23 cellular contexts compared by ENCODE assay signal in the genomic region with DNA sequence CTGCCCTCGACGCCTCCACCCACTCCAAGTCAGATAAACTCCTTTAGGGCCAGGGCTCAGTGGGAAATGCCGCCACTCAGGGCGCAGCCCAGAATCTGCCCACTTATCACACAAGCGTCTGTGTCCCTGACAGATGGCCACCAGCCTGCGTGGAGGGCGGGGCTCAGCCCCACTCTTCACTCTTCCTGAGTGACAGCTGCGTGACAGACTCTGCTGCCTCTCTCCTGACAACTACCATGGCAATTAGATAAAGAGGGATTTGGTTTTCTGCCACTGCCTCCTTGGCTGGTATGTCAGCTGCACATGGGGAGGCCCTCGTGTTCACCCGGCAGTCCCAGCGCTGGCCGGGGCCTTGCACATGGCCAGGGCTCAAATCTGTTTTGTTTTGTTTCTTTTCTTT.
DNase-seq lines count a peak whose midpoint lies in the region; ATAC-seq, FAIRE-seq and TF ChIP-seq lines count a peak whose summit lies in the region.
"Had no signal": no experiment of that assay in that cellular context is flagged by ENCODE, and none has a peak within 500 bp of the region (broad histone marks: within the 10 kb centered on the region; RNA-seq: fewer than 3 reads in every experiment).

No MANE protein-coding gene starts in this region.

- H2AFZ ChIP-seq in HepG2 (ENCODE audit: low read length), result no peak overlapping the region

- H3K9me3 ChIP-seq in HepG2 (ENCODE audit: low read length), result no peaks in the 10 kb centered on the region
- no peaks in the 10 kb centered on the region for H3K9me3 ChIP-seq in right lobe of liver
- no peaks in the 10 kb centered on the region for H3K9me3 ChIP-seq in WERI-Rb-1 (ENCODE audit: severe bottlenecking)
- H3K9me3 ChIP-seq: Peyer's patch, upper lobe of left lung had no signal

- no peak for ATAC-seq in HepG2
- ATAC-seq in right lobe of liver, result no peak
- peak; percentile 93 for ATAC-seq in left ventricle myocardium superior

- POLR2A ChIA-PET in HepG2 (lab: Yijun Ruan, JAX), result no interaction called here

- H3K4me2 ChIP-seq in HepG2 (ENCODE audit: low read depth, low read length), result no peak overlapping the region

- TF ChIP-seq RAD21 in HepG2 (CRISPR knock-in tag; IDR thresholded peaks at IDR 0.05), result no peak

- peaks cover 7% of the 10 kb centered on the region; the same call in 1 of the 2 replicates for H3K4me1 ChIP-seq in HepG2 (ENCODE audit: insufficient read depth, low read length)
- peaks cover 0 to 10% (median 3%) of the 10 kb centered on the region in 4 donors for H3K4me1 ChIP-seq in right lobe of liver
- H3K4me1 ChIP-seq: Peyer's patch had no signal

- H3K27ac ChIP-seq in HepG2 (ENCODE audit: extremely low read length, insufficient read depth, low read length) (no peak overlapping the region), right lobe of liver (no peak overlapping the region), WERI-Rb-1 (peak overlapping the region; percentile 43)
- H3K27ac ChIP-seq: Peyer's patch, upper lobe of left lung had no signal

- FAIRE-seq in HepG2 (lab: Jason Lieb, UNC), result no peak
- FAIRE-seq: GM19239, TTC549 had no signal

- no peaks in the 10 kb centered on the region for H3K9me3 Mint-ChIP-seq in activated T-helper 2 cell treated with anti-CD3 and anti-CD28 coated beads, Interferon-gamma antibody, Interleukin-2, Interleukin-4, amounts not matched to agents 10 μg/mL and 5 μg/mL and 100 μg/mL, durations not matched to agents 14 hours and 24 hours and 36 hours
- H3K9me3 Mint-ChIP-seq: CD8-positive, alpha-beta memory T cell had no signal

- H3K36me3 Mint-ChIP-seq in activated T-helper 2 cell treated with anti-CD3 and anti-CD28 coated beads, Interferon-gamma antibody, Interleukin-2, Interleukin-4, amounts not matched to agents 10 μg/mL and 5 μg/mL and 100 μg/mL, durations not matched to agents 14 hours and 24 hours and 36 hours (ENCODE audit: low read depth), result no peaks in the 10 kb centered on the region
- H3K36me3 Mint-ChIP-seq: CD8-positive, alpha-beta memory T cell had no signal

- H3K36me3 ChIP-seq in HepG2 (replicated peaks in 1 of 2; ENCODE audit: control insufficient read depth in 1 of 2, insufficient read depth in 2 of 2, low read length in 2 of 2) (no peaks in the 10 kb centered on the region), right lobe of liver (no peaks in the 10 kb centered on the region), WERI-Rb-1 (no peaks in the 10 kb centered on the region)
- H3K36me3 ChIP-seq: Peyer's patch, upper lobe of left lung had no signal

- DNase-seq in HepG2 (ENCODE audit: low spot score), result no peak
- no peak for DNase-seq in right lobe of liver
- DNase-seq in WERI-Rb-1, result peak; percentile 91
- DNase-seq in left ventricle myocardium superior, result peak; percentile 84
- no peak for DNase-seq in iPS-NIHi7 (ENCODE audit: extremely low spot score)
- no peak for DNase-seq in AG08396 (ENCODE audit: low spot score)
- no peak for DNase-seq in activated T-helper 2 cell treated with anti-CD3 and anti-CD28 coated beads, Interferon-gamma antibody, Interleukin-2, Interleukin-4, amounts not matched to agents 10 μg/mL and 5 μg/mL and 100 μg/mL, durations not matched to agents 14 hours and 24 hours and 36 hours (ENCODE audit: low spot score)
- no peak for DNase-seq in middle frontal gyrus (ENCODE audit: extremely low spot score, low spot score)
- DNase-seq: activated CD4-positive, alpha-beta T cell treated with anti-CD3 and anti-CD28 coated beads, Interleukin-2, amount 50 U/mL, for 1 hour; activated naive CD4-positive, alpha-beta T cell treated with Interleukin-2 at 50 U/mL for 16 hours; CD8-positive, alpha-beta memory T cell; H7; hippocampal formation; IMR-90; kidney glomerular epithelial cell; MM.1S; NCI-H1930; NCI-H774; nucleus accumbens; Peyer's patch had no signal

- no peak overlapping the region for H3K27ac Mint-ChIP-seq in activated T-helper 2 cell treated with anti-CD3 and anti-CD28 coated beads, Interferon-gamma antibody, Interleukin-2, Interleukin-4, amounts not matched to agents 10 μg/mL and 5 μg/mL and 100 μg/mL, durations not matched to agents 14 hours and 24 hours and 36 hours
- H3K27ac Mint-ChIP-seq: CD8-positive, alpha-beta memory T cell had no signal

- no peak overlapping the region for H3K4me3 ChIP-seq in HepG2 (replicated peaks in 1 of 3; ENCODE audit: insufficient read depth in 1 of 3, low read depth in 2 of 3, low read length in 3 of 3)
- no peak overlapping the region for H3K4me3 ChIP-seq in right lobe of liver
- H3K4me3 ChIP-seq in WERI-Rb-1 (ENCODE audit: low read depth, low read length), result no peak overlapping the region
- H3K4me3 ChIP-seq: Peyer's patch, upper lobe of left lung had no signal

- no peaks in the 10 kb centered on the region for H3K4me1 Mint-ChIP-seq in activated T-helper 2 cell treated with anti-CD3 and anti-CD28 coated beads, Interferon-gamma antibody, Interleukin-2, Interleukin-4, amounts not matched to agents 10 μg/mL and 5 μg/mL and 100 μg/mL, durations not matched to agents 14 hours and 24 hours and 36 hours (ENCODE audit: low read depth)
- H3K4me1 Mint-ChIP-seq: CD8-positive, alpha-beta memory T cell had no signal

- in situ Hi-C loops in HepG2 (cut with HindIII; ENCODE audit: extremely low pct_ligation_motif_present, low pct_unique_long_range_greater_than_20kb), result no loop called here

- H3K27me3 Mint-ChIP-seq in activated T-helper 2 cell treated with anti-CD3 and anti-CD28 coated beads, Interferon-gamma antibody, Interleukin-2, Interleukin-4, amounts not matched to agents 10 μg/mL and 5 μg/mL and 100 μg/mL, durations not matched to agents 14 hours and 24 hours and 36 hours (ENCODE audit: low read depth), result peaks cover 5% of the 10 kb centered on the region

- peaks cover 14 to 39% of the 10 kb centered on the region in 2 experiments for H3K27me3 ChIP-seq in HepG2 (ENCODE audit: control insufficient read depth in 1 of 2, insufficient read depth in 2 of 2, low read length in 2 of 2)
- H3K27me3 ChIP-seq in right lobe of liver, result no peaks in the 10 kb centered on the region
- no peaks in the 10 kb centered on the region for H3K27me3 ChIP-seq in WERI-Rb-1 (ENCODE audit: insufficient read depth, low read depth, severe bottlenecking)
- H3K27me3 ChIP-seq: Peyer's patch, upper lobe of left lung had no signal

- BruUV-seq in HepG2 (replicated peaks; lab: Mats Ljungman, UMichigan), result no TSS peak

- TF ChIP-seq EP300 in HepG2 (IDR thresholded peaks at IDR 0.05; ENCODE audit: low read depth in 2 of 2, low read length in 2 of 2) (no peak), HepG2 (CRISPR knock-in tag; IDR thresholded peaks at IDR 0.05; ENCODE audit: borderline replicate concordance) (no peak)

- no peak overlapping the region for H3K9ac ChIP-seq in HepG2 (ENCODE audit: insufficient read depth, low read depth, low read length)

- TF ChIP-seq CTCF in HepG2 (CRISPR knock-in tag; IDR thresholded peaks at IDR 0.05) (no peak), right lobe of liver (IDR thresholded peaks at IDR 0.05) (no peak), WERI-Rb-1 (IDR thresholded peaks at IDR 0.05; ENCODE audit: low read depth, low read length) (no peak)

- 51% methylated on average over 9 of the region's 12 CpGs for WGBS in HepG2 (ENCODE audit: low lambda C conversion rate)
- WGBS in right lobe of liver (ENCODE audit: insufficient coverage, low coverage, low lambda C conversion rate, missing lambda C conversion rate), result 96% methylated on average over 4 of the region's 12 CpGs

- no peak overlapping the region for H3K4me3 Mint-ChIP-seq in activated T-helper 2 cell treated with anti-CD3 and anti-CD28 coated beads, Interferon-gamma antibody, Interleukin-2, Interleukin-4, amounts not matched to agents 10 μg/mL and 5 μg/mL and 100 μg/mL, durations not matched to agents 14 hours and 24 hours and 36 hours (ENCODE audit: low read depth)
- H3K4me3 Mint-ChIP-seq: CD8-positive, alpha-beta memory T cell had no signal

- no peaks in the 10 kb centered on the region for H3K79me2 ChIP-seq in HepG2 (ENCODE audit: insufficient read depth, low read length)

- CTCF ChIA-PET in HepG2 (lab: Yijun Ruan, JAX; ENCODE audit: low intra/inter-chr PET ratio, low total read pairs), result no interaction called here

- intact Hi-C loops in HepG2 (cut with micrococcal nuclease; ENCODE audit: unreplicated experiment) (no loop called here), right lobe of liver (cut with DNase I) (no loop called here), left ventricle myocardium superior (cut with micrococcal nuclease) (no loop called here)
- intact Hi-C loops in activated T-helper 2 cell treated with anti-CD3 and anti-CD28 coated beads, Interferon-gamma antibody, Interleukin-2, Interleukin-4, amounts not matched to agents 10 μg/mL and 5 μg/mL and 100 μg/mL, durations not matched to agents 14 hours and 24 hours and 36 hours (cut with micrococcal nuclease), result no loop called here

- TF ChIP-seq POLR2A in HepG2 (IDR thresholded peaks at IDR 0.05; ENCODE audit: insufficient read depth in 1 of 2, low read depth in 2 of 2, low read length in 2 of 2) (no peak), right lobe of liver (IDR thresholded peaks at IDR 0.05) (no peak)

- no peaks in the 10 kb centered on the region for H4K20me1 ChIP-seq in HepG2 (ENCODE audit: insufficient read depth, low read length)

TF ChIP-seq in HepG2, 621 proteins besides CTCF, POLR2A, EP300 and RAD21:
- TF ChIP-seq CHD2 (IDR thresholded peaks at IDR 0.05; ENCODE audit: low read depth, low read length) (no peak), KDM5A (IDR thresholded peaks at IDR 0.05; ENCODE audit: borderline replicate concordance, low read length) (no peak), ZMYM3 (CRISPR knock-in tag; IDR thresholded peaks at IDR 0.05) (no peak)
- TF ChIP-seq, protein P1, sequence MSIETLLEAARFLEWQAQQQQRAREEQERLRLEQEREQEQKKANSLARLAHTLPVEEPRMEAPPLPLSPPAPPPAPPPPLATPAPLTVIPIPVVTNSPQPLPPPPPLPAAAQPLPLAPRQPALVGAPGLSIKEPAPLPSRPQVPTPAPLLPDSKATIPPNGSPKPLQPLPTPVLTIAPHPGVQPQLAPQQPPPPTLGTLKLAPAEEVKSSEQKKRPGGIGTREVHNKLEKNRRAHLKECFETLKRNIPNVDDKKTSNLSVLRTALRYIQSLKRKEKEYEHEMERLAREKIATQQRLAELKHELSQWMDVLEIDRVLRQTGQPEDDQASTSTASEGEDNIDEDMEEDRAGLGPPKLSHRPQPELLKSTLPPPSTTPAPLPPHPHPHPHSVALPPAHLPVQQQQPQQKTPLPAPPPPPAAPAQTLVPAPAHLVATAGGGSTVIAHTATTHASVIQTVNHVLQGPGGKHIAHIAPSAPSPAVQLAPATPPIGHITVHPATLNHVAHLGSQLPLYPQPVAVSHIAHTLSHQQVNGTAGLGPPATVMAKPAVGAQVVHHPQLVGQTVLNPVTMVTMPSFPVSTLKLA (IDR thresholded peaks at IDR 0.05), result peak; percentile 41

Comparison
In these comparisons a context has a peak if more than half of its experiments do, and no peak if none do; other contexts are left out.
1. DNase-seq: peak in WERI-Rb-1 (single experiment) and left ventricle myocardium superior (single experiment); none in HepG2 (single experiment), right lobe of liver (0 of 3), iPS-NIHi7 (single experiment), AG08396 (single experiment), activated T-helper 2 cell treated with anti-CD3 and anti-CD28 coated beads, Interferon-gamma antibody, Interleukin-2, Interleukin-4, amounts not matched to agents 10 μg/mL and 5 μg/mL and 100 μg/mL, durations not matched to agents 14 hours and 24 hours and 36 hours (single experiment) and middle frontal gyrus (single experiment).